Comparison of ENCODE assay signal across 8 cellular contexts in genomic region chr6:26553739-26554668, GRCh38. TPM values are rescaled to one million over a fixed set of nuclear protein-coding genes. Genes with fewer than 3 reads are reported as not detected.
DNase-seq lines count a peak whose midpoint lies in the region; ATAC-seq and TF ChIP-seq lines count a peak whose summit lies in the region.

No MANE protein-coding gene starts in this region.

- no peaks in the 10 kb centered on the region for H3K9me3 ChIP-seq in SU-DHL-6 (ENCODE audit: insufficient read depth, low read length)
- no peaks in the 10 kb centered on the region for H3K9me3 ChIP-seq in adrenal gland (replicated peaks in 1 of 3)
- no peaks in the 10 kb centered on the region for H3K9me3 ChIP-seq in right cardiac atrium (ENCODE audit: control insufficient read depth, low read length)
- no peaks in the 10 kb centered on the region for H3K9me3 ChIP-seq in psoas muscle
- no peaks in the 10 kb centered on the region for H3K9me3 ChIP-seq in aorta (ENCODE audit: control insufficient read depth, low read length)

- H3K27me3 ChIP-seq in H7 (ENCODE audit: control insufficient read depth, insufficient read depth, low read length): no peaks in the 10 kb centered on the region
- no peaks in the 10 kb centered on the region for H3K27me3 ChIP-seq in SU-DHL-6 (ENCODE audit: low read length)
- H3K27me3 ChIP-seq in adrenal gland: no peaks in the 10 kb centered on the region
- H3K27me3 ChIP-seq in right cardiac atrium (ENCODE audit: control insufficient read depth, insufficient read depth): no peaks in the 10 kb centered on the region
- no peaks in the 10 kb centered on the region for H3K27me3 ChIP-seq in psoas muscle (ENCODE audit: insufficient read depth in 3 of 3, low read length in 2 of 3)
- H3K27me3 ChIP-seq in aorta (ENCODE audit: control insufficient read depth in 1 of 2, insufficient read depth in 2 of 2, low read length in 1 of 2): no peaks in the 10 kb centered on the region

- H2AFZ ChIP-seq in SU-DHL-6 (ENCODE audit: low read depth, low read length, severe bottlenecking): peak overlapping the region; percentile 56

- TF ChIP-seq CTCF in SU-DHL-6 (IDR thresholded peaks at IDR 0.05; ENCODE audit: insufficient read depth, low read length, poor library complexity, severe bottlenecking) (no peak), adrenal gland (IDR thresholded peaks at IDR 0.05) (no peak), psoas muscle (IDR thresholded peaks at IDR 0.05) (no peak)

- H3K9ac ChIP-seq in SU-DHL-6 (ENCODE audit: low read length): peak overlapping the region; percentile 47

- peaks cover 43% of the 10 kb centered on the region for H3F3A ChIP-seq in SU-DHL-6 (ENCODE audit: insufficient read depth)

- H3K27ac ChIP-seq in SU-DHL-6 (ENCODE audit: low read depth, low read length): peak overlapping the region; percentile 6; the same call in 1 of the 2 replicates
- peak overlapping the region in 4 of 5 donors; percentile 59 to 75 (median 72) for H3K27ac ChIP-seq in adrenal gland
- peak overlapping the region; percentile 79 for H3K27ac ChIP-seq in right cardiac atrium (ENCODE audit: low read length)
- peak overlapping the region; percentile 74 for H3K27ac ChIP-seq in psoas muscle
- H3K27ac ChIP-seq in aorta (ENCODE audit: low read depth in 1 of 2, low read length in 2 of 2): peak overlapping the region; percentile 12 to 45

- peak; percentile 88 to 90 for ATAC-seq in right cardiac atrium
- ATAC-seq in psoas muscle: peak; percentile 81 to 91 (median 84)
- ATAC-seq in aorta (ENCODE audit: low FRiP score): peak; percentile 92

- H3K36me3 ChIP-seq in H7 (replicated peaks; ENCODE audit: control insufficient read depth, insufficient read depth, low read length) (no peaks in the 10 kb centered on the region), SU-DHL-6 (ENCODE audit: low read length) (no peaks in the 10 kb centered on the region), adrenal gland (replicated peaks in 1 of 2) (no peaks in the 10 kb centered on the region), psoas muscle (ENCODE audit: insufficient read depth in 1 of 2, low read depth in 1 of 2) (no peaks in the 10 kb centered on the region), aorta (ENCODE audit: control insufficient read depth in 1 of 2, insufficient read depth in 2 of 2, low read length in 1 of 2) (no peaks in the 10 kb centered on the region)

- H3K4me3 ChIP-seq in H7 (ENCODE audit: insufficient read depth, low read depth, low read length) (peak overlapping the region; percentile 72), SU-DHL-6 (ENCODE audit: insufficient read depth, low read length, poor library complexity, severe bottlenecking) (peak overlapping the region; percentile 66), adrenal gland (peak overlapping the region in 3 of 4 donors; percentile 3 to 49 (median 18)), right cardiac atrium (ENCODE audit: low read length) (peak overlapping the region; percentile 79), psoas muscle (peak overlapping the region; percentile 67), aorta (ENCODE audit: low read length in 2 of 2) (peak overlapping the region; percentile 36 to 60)

- no peaks in the 10 kb centered on the region for H3K79me2 ChIP-seq in SU-DHL-6 (ENCODE audit: insufficient read depth, low read length)

- H3K4me1 ChIP-seq in adrenal gland (replicated peaks in 1 of 2) (peaks cover 3 to 13% of the 10 kb centered on the region in 2 donors), right cardiac atrium (ENCODE audit: control insufficient read depth, insufficient read depth, low read length) (no peaks in the 10 kb centered on the region), psoas muscle (peaks cover 7% of the 10 kb centered on the region), aorta (ENCODE audit: control insufficient read depth in 1 of 2, insufficient read depth in 2 of 2, low read length in 2 of 2) (peaks cover 0 to 4% of the 10 kb centered on the region in 2 donors)

- H3K9me2 ChIP-seq in SU-DHL-6 (replicated peaks; ENCODE audit: insufficient read depth, low read length): no peaks in the 10 kb centered on the region

- H4K20me1 ChIP-seq in SU-DHL-6 (ENCODE audit: low read depth, low read length): no peaks in the 10 kb centered on the region

- peak; percentile 89 for DNase-seq in DMS53 (lab: John Stamatoyannopoulos, UW)
- no peak for DNase-seq in H7
- peak; percentile 83 for DNase-seq in NCI-H1105 (lab: John Stamatoyannopoulos, UW)
- peak; percentile 78 to 95 (median 82) for DNase-seq in adrenal gland
- DNase-seq in right cardiac atrium: peak; percentile 75 to 90 (median 87)
- DNase-seq in psoas muscle: peak; percentile 77 to 81
- DNase-seq in aorta: peak; percentile 82 to 93

- intact Hi-C loops in adrenal gland (cut with DNase I): loop anchor here in 1 of 2 donors (10.0 kb wide), 1 partner anchor 239 kb away; no protein-coding TSS in a partner anchor
- intact Hi-C loops in right cardiac atrium (cut with DNase I): loop anchor here in 1 of 4 donors (10.0 kb wide), 1 partner anchor 239 kb away; no protein-coding TSS in a partner anchor
- intact Hi-C loops in psoas muscle (cut with DNase I): loop anchor here in 1 of 2 donors (2.0 to 5.0 kb wide), 3 partner anchors 15 to 227 kb away; partner anchors contain the start of gene HMGN4
- intact Hi-C loops in aorta (cut with DNase I): loop anchor here (1.0 to 10.0 kb wide), 5 partner anchors 15 to 379 kb away; partner anchors contain the start of gene HMGN4 (in 1 of the 2)

- TF ChIP-seq POLR2A in adrenal gland (IDR thresholded peaks at IDR 0.05): peak in 1 of 2 donors; percentile 11

- 1 to 2% (median 1%) methylated on average over 19 of the region's 19 CpGs for WGBS in adrenal gland, 4 donors
- 1% methylated on average over 19 of the region's 19 CpGs for WGBS in right cardiac atrium
- WGBS in psoas muscle, 3 donors: 1 to 2% (median 1%) methylated on average over 19 of the region's 19 CpGs
- WGBS in aorta, 2 donors: 1% methylated on average over 19 of the region's 19 CpGs

- peak overlapping the region; percentile 86 for H3K4me2 ChIP-seq in SU-DHL-6 (ENCODE audit: low read depth, low read length, poor library complexity, severe bottlenecking)

RNA-seq across cellular contexts. Expression of gene HMGN4, which starts 15.8 kb away (rescaled TPM):
- total RNA-seq in H7 (2014; rRNA removed; shearing (Covaris generic)): 88.9 and 93.0 TPM in 2 replicates
- total RNA-seq in adrenal gland (10 to 100 TPM; 29.6 to 55.7 (median 46.2) TPM), right cardiac atrium (10 to 100 TPM; 34.6 to 42.9 (median 35.9) TPM), psoas muscle (10 to 100 TPM; 18.5 to 38.4 (median 27.8) TPM), aorta (10 to 100 TPM; 48.4 to 69.0 TPM)
- polyA plus RNA-seq in adrenal gland (10 to 100 TPM; 13.9 to 49.1 (median 21.6) TPM), right cardiac atrium (20.1 TPM), psoas muscle (10 to 100 TPM; 15.5 to 63.9 (median 43.9) TPM), aorta (10 to 100 TPM; 36.4 to 43.8 TPM)

RNA-seq across cellular contexts. Expression of gene ABT1, which starts 42.7 kb away (rescaled TPM):
- 29.9 and 30.6 TPM in 2 replicates for total RNA-seq in H7 (2014; rRNA removed; shearing (Covaris generic))
- total RNA-seq in adrenal gland (10 to 100 TPM; 11.4 to 21.6 (median 12.4) TPM), right cardiac atrium (1 to 10 TPM; 8.9 to 9.5 (median 9.3) TPM), psoas muscle (10 to 100 TPM in 1 of 4 donors, 1 to 10 TPM in 3; 6.2 to 11.8 (median 9.6) TPM), aorta (10 to 100 TPM; 10.7 TPM)
- polyA plus RNA-seq in adrenal gland (10 to 100 TPM in 1 of 3 donors, 1 to 10 TPM in 2; 7.3 to 10.1 (median 9.1) TPM), right cardiac atrium (9.2 TPM), psoas muscle (10 to 100 TPM; 10.3 to 18.4 (median 13.6) TPM), aorta (10 to 100 TPM in 1 of 2 donors, 1 to 10 TPM in 1; 8.4 to 10.3 TPM)

RNA-seq across cellular contexts. Expression of gene BTN1A1, which starts 53.9 kb away (rescaled TPM):
- total RNA-seq in H7 (2014; rRNA removed; shearing (Covaris generic)): 0.11 TPM in 1 of 2 replicates, not detected in the other
- not detected for total RNA-seq in adrenal gland
- polyA plus RNA-seq in adrenal gland: not detected
- total RNA-seq in right cardiac atrium: not detected
- polyA plus RNA-seq in right cardiac atrium: not detected
- total RNA-seq in psoas muscle: not detected
- polyA plus RNA-seq in psoas muscle: not detected
- not detected for total RNA-seq in aorta
- polyA plus RNA-seq in aorta: not detected

Comparison
In these comparisons a context has a peak if more than half of its experiments do, and no peak if none do; other contexts are left out.
1. H3K4me3 ChIP-seq: peak in every context shown above with its lines; median percentile 79 in right cardiac atrium; 72 in H7; 67 in psoas muscle; 66 in SU-DHL-6; 48 in aorta; 18 in adrenal gland.
2. H3K27ac ChIP-seq: peak in every context shown above with its lines; median percentile 79 in right cardiac atrium; 74 in psoas muscle; 72 in adrenal gland; 28 in aorta; 6 in SU-DHL-6.